In the genomic region with DNA sequence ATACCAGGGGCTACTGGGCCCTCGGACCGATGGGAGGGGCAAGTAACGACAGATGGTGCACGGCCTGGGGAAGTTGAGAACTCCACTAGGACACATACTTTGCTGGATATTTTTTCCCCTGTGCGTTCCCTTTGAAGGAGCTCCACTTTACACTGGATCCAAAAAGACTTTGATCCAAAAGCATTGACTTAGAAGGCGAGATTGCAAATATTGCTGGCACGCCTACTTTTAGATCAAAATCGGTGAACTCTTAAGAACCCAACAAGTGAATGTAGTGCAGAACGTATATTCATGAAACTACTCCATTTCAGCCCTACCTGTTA, we compare ENCODE assay signal across 8 cellular contexts. TPM values are rescaled to one million over a fixed set of nuclear protein-coding genes. Genes with fewer than 3 reads are reported as not detected.
A peak's percentile ranks its signal among the peaks of the same experiment; 100 is the strongest.
DNase-seq lines count a peak whose midpoint lies in the region; ATAC-seq and TF ChIP-seq lines count a peak whose summit lies in the region.

No MANE protein-coding gene starts in this region.

- no peaks in the 10 kb centered on the region for H3K9me3 Mint-ChIP-seq in naive thymus-derived CD4-positive, alpha-beta T cell

- intact Hi-C loops in mammary epithelial cell (cut with micrococcal nuclease), result loop anchor here (5.0 to 10.0 kb wide), 4 partner anchors 100 to 702 kb away; partner anchors contain the start of gene DLX5
- intact Hi-C loops in naive thymus-derived CD4-positive, alpha-beta T cell (cut with micrococcal nuclease), result loop anchor here (1.0 to 10.0 kb wide), 6 partner anchors 37 to 1665 kb away; partner anchors contain the start of genes SEM1 (in 2 of the 2), SDHAF3 (in 1 of the 2) and SGCE (in 1 of the 2)
- intact Hi-C loops in mucosa of descending colon (cut with DNase I, micrococcal nuclease), result no loop called here

- H2AFZ ChIP-seq in mammary epithelial cell (ENCODE audit: low read depth, low read length), result peak overlapping the region; percentile 94

- DNase-seq in HL-60 (ENCODE audit: low read depth in 1 of 2, low spot score in 1 of 2) (no peak), mammary epithelial cell (no peak), mucosa of descending colon (no peak)
- peak in 1 of 9 donors; percentile 5 for DNase-seq in naive thymus-derived CD4-positive, alpha-beta T cell

- H3K36me3 Mint-ChIP-seq in naive thymus-derived CD4-positive, alpha-beta T cell, result no peaks in the 10 kb centered on the region

- peak overlapping the region; percentile 32 to 78 (median 63) for H3K27ac Mint-ChIP-seq in naive thymus-derived CD4-positive, alpha-beta T cell

- WGBS in mammary epithelial cell (ENCODE audit: low coverage, missing lambda C conversion rate), result 27% methylated on average over 7 of the region's 9 CpGs

- peak overlapping the region; percentile 99 for H3K27ac ChIP-seq in C4-2B
- peak overlapping the region; percentile 94 for H3K27ac ChIP-seq in HL-60 (replicated peaks)
- peak overlapping the region; percentile 85 for H3K27ac ChIP-seq in mammary epithelial cell (ENCODE audit: insufficient read depth, low read depth, low read length)
- peak overlapping the region; percentile 80 for H3K27ac ChIP-seq in naive thymus-derived CD4-positive, alpha-beta T cell (ENCODE audit: low read depth, low read length)

- no peak for ATAC-seq in naive thymus-derived CD4-positive, alpha-beta T cell
- ATAC-seq in GM21786 (IDR thresholded peaks at IDR 0.05; ENCODE audit: unreplicated experiment) (no peak), mucosa of descending colon (no peak), HG03108 (IDR thresholded peaks at IDR 0.05; ENCODE audit: unreplicated experiment) (no peak), GM21717 (IDR thresholded peaks at IDR 0.05; ENCODE audit: unreplicated experiment) (no peak)

- H3K4me1 Mint-ChIP-seq in naive thymus-derived CD4-positive, alpha-beta T cell, result peaks cover 17 to 33% (median 24%) of the 10 kb centered on the region in 7 donors

- peak overlapping the region; percentile 87 to 95 (median 91) for H3K4me3 Mint-ChIP-seq in naive thymus-derived CD4-positive, alpha-beta T cell

- H3K4me1 ChIP-seq in mammary epithelial cell (ENCODE audit: insufficient read depth, low read length), result peaks cover 5% of the 10 kb centered on the region
- H3K4me1 ChIP-seq in naive thymus-derived CD4-positive, alpha-beta T cell (ENCODE audit: control insufficient read depth in 2 of 2, insufficient read depth in 2 of 2, low read length in 2 of 2), result peaks cover 12 to 14% of the 10 kb centered on the region in 2 donors
- H3K4me1 ChIP-seq in mucosa of descending colon (ENCODE audit: low read depth), result peaks cover 19% of the 10 kb centered on the region

- peaks cover 41% of the 10 kb centered on the region for H3K79me2 ChIP-seq in mammary epithelial cell (ENCODE audit: insufficient read depth, low read length)

- H3K9me3 ChIP-seq in mammary epithelial cell (replicated peaks; ENCODE audit: insufficient read depth, low read length), result no peaks in the 10 kb centered on the region
- H3K9me3 ChIP-seq in naive thymus-derived CD4-positive, alpha-beta T cell (ENCODE audit: control insufficient read depth in 2 of 3, low read length in 3 of 3), result no peaks in the 10 kb centered on the region
- H3K9me3 ChIP-seq in mucosa of descending colon, result no peaks in the 10 kb centered on the region

- POLR2A ChIA-PET in naive thymus-derived CD4-positive, alpha-beta T cell (lab: Charles Lee), result no interaction called here

- TF ChIP-seq CTCF in C4-2B (conservative IDR thresholded peaks at IDR 0.05) (no peak), HL-60 (IDR thresholded peaks at IDR 0.05; ENCODE audit: insufficient read depth, low read length) (no peak), mammary epithelial cell (conservative IDR thresholded peaks at IDR 0.05 in 1 of 2, IDR thresholded peaks at IDR 0.05 in 1 of 2; ENCODE audit: extremely low read depth in 1 of 2, insufficient read depth in 1 of 2, low read depth in 1 of 2, low read length in 2 of 2) (no peak), mucosa of descending colon (IDR thresholded peaks at IDR 0.05) (no peak)

- H3K9ac ChIP-seq in mammary epithelial cell (ENCODE audit: insufficient read depth, low read length), result peak overlapping the region; percentile 77

- no TSS peak for BruUV-seq in mammary epithelial cell (replicated peaks; lab: Mats Ljungman, UMichigan)

- H4K20me1 ChIP-seq in mammary epithelial cell (ENCODE audit: insufficient read depth, low read length), result no peaks in the 10 kb centered on the region

- dilution Hi-C loops in mammary epithelial cell (cut with HindIII; ENCODE audit: low sequenced_read_pairs), result no loop called here

- in situ Hi-C loops in mammary epithelial cell (cut with MboI; ENCODE audit: low sequenced_read_pairs in 2 of 2), result no loop called here

- no peaks in the 10 kb centered on the region for H3K27me3 Mint-ChIP-seq in naive thymus-derived CD4-positive, alpha-beta T cell

- no peaks in the 10 kb centered on the region for H3K27me3 ChIP-seq in HL-60 (ENCODE audit: insufficient read depth, poor library complexity, severe bottlenecking)
- H3K27me3 ChIP-seq in mammary epithelial cell (ENCODE audit: insufficient read depth, low read length), result no peaks in the 10 kb centered on the region
- no peaks in the 10 kb centered on the region for H3K27me3 ChIP-seq in naive thymus-derived CD4-positive, alpha-beta T cell (ENCODE audit: control insufficient read depth in 2 of 2, insufficient read depth in 2 of 2, low read length in 2 of 2)

- H3K36me3 ChIP-seq in mammary epithelial cell (ENCODE audit: insufficient read depth, low read length), result no peaks in the 10 kb centered on the region
- H3K36me3 ChIP-seq in naive thymus-derived CD4-positive, alpha-beta T cell (ENCODE audit: control insufficient read depth in 2 of 3, insufficient read depth in 3 of 3, low read length in 3 of 3), result peaks cover 0 to 10% (median 0%) of the 10 kb centered on the region in 3 experiments
- no peaks in the 10 kb centered on the region for H3K36me3 ChIP-seq in mucosa of descending colon (ENCODE audit: low read depth)

- peak overlapping the region; percentile 91 for H3K4me2 ChIP-seq in mammary epithelial cell (ENCODE audit: insufficient read depth, low read depth, low read length)

- CTCF ChIA-PET in mammary epithelial cell (lab: Charles Lee; ENCODE audit: low non-redundant PET), result no interaction called here
- CTCF ChIA-PET in naive thymus-derived CD4-positive, alpha-beta T cell (lab: Charles Lee), result no interaction called here

- H3K4me3 ChIP-seq in HL-60 (replicated peaks; ENCODE audit: insufficient read depth, low read length), result peak overlapping the region; percentile 84
- peak overlapping the region; percentile 78 to 95 (median 81) for H3K4me3 ChIP-seq in mammary epithelial cell (replicated peaks in 1 of 3; ENCODE audit: insufficient read depth in 1 of 3, low read depth in 2 of 3, low read length in 3 of 3)
- H3K4me3 ChIP-seq in naive thymus-derived CD4-positive, alpha-beta T cell (ENCODE audit: low read length), result peak overlapping the region; percentile 77
- no peak overlapping the region for H3K4me3 ChIP-seq in mucosa of descending colon

RNA-seq across cellular contexts. Expression of gene SLC25A13, which starts 0.4 kb away (rescaled TPM):
- total RNA-seq in mammary epithelial cell, result 10 to 100 TPM; 31.5 to 33.7 TPM
- polyA plus RNA-seq in mammary epithelial cell, result 21.4 TPM
- polyA minus RNA-seq in mammary epithelial cell, result 42.7 TPM
- 10 to 100 TPM in 3 of 5 experiments, 1 to 10 TPM in 2; 5.7 to 22.5 (median 12.1) TPM for total RNA-seq in naive thymus-derived CD4-positive, alpha-beta T cell
- polyA plus RNA-seq in naive thymus-derived CD4-positive, alpha-beta T cell, result 1 to 10 TPM; 6.7 to 8.0 TPM
- total RNA-seq in mucosa of descending colon, result 10 to 100 TPM; 33.5 to 65.1 (median 42.7) TPM

Comparison
In these comparisons a context has a peak if more than half of its experiments do, and no peak if none do; other contexts are left out.
1. intact Hi-C loops: an anchor here in mammary epithelial cell (5.0 to 10.0 kb wide) and naive thymus-derived CD4-positive, alpha-beta T cell (1.0 to 10.0 kb wide); none called in mucosa of descending colon.